In the genomic region with DNA sequence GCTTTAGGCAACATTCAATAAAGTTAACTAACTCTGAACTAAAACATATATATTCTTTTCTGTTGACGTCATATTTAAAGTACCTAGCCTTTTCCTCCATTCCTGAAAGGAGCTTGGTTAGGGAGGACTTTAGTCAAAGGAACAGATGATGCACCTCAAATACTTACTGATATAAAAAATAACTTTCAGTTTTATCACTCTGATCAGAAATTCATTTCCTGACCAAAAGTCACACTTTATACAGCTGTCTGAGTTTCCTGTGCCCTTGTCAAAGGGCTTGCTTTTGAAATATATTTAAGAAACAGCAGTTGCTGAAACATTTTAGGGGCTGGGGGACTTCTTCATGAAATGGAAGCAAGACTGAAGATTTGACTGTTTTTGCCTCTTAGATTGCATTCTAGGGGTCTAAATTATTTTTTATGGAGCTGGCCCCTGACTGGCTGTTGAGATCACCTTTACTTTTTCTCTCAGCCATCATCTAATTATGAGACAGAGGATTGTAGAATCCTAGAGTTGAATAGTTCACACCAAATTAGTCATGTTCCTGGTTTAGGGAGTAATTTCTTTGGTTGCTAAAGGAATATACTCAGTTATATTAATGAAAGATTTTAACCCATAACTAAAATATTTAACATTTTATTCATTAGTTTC, we compare ENCODE assay signal across 20 cellular contexts. TPM values are rescaled to one million over a fixed set of nuclear protein-coding genes. Genes with fewer than 3 reads are reported as not detected.
DNase-seq lines count a peak whose midpoint lies in the region; ATAC-seq and TF ChIP-seq lines count a peak whose summit lies in the region.
"Had no signal": no experiment of that assay in that cellular context is flagged by ENCODE, and none has a peak within 500 bp of the region (broad histone marks: within the 10 kb centered on the region; RNA-seq: fewer than 3 reads in every experiment).

No MANE protein-coding gene starts in this region.

- peak; percentile 76 for ATAC-seq in activated CD8-positive, alpha-beta T cell treated with anti-CD3 and anti-CD28 coated beads for 36 hours
- ATAC-seq: left lobe of liver had no signal

- H3K4me1 Mint-ChIP-seq in activated naive CD4-positive, alpha-beta T cell treated with anti-CD3 and anti-CD28 coated beads, Interleukin-2, amount 50 U/mL, for 24 hours = peaks cover 54% of the 10 kb centered on the region
- H3K4me1 Mint-ChIP-seq in activated CD8-positive, alpha-beta T cell treated with anti-CD3 and anti-CD28 coated beads for 36 hours (ENCODE audit: low read depth) = peaks cover 36% of the 10 kb centered on the region
- H3K4me1 Mint-ChIP-seq in immature natural killer cell (peaks cover 63 to 85% of the 10 kb centered on the region in 2 donors), glutamatergic neuron (ENCODE audit: low read depth, unreplicated experiment) (no peaks in the 10 kb centered on the region)
- H3K4me1 Mint-ChIP-seq: neural progenitor cell had no signal

- DNase-seq in activated naive CD4-positive, alpha-beta T cell treated with Interleukin-2 at 50 U/mL for 16 hours = no peak
- DNase-seq in activated CD8-positive, alpha-beta T cell treated with anti-CD3 and anti-CD28 coated beads for 36 hours = no peak
- peak; percentile 49 to 59 (median 51) for DNase-seq in immature natural killer cell
- DNase-seq in SW 1271 (lab: John Stamatoyannopoulos, UW) = no peak
- no peak for DNase-seq in glutamatergic neuron
- no peak for DNase-seq in SHP77 treated with DMSO at 0.1 percent for 48 hours (lab: John Stamatoyannopoulos, UW)
- DNase-seq in cortex of kidney (lab: John Stamatoyannopoulos, UW) = no peak
- DNase-seq: activated CD4-positive, CD25-positive, alpha-beta regulatory T cell treated with anti-CD3 and anti-CD28 coated beads, Interleukin-2, amount 50 U/mL, for 72 hours; Caco-2; caudate nucleus; effector CD8-positive, alpha-beta T cell; EL; IMR-90; NCI-H1694; NCI-H82; SJCRH30 had no signal

- peak overlapping the region; percentile 19 for H3K4me3 Mint-ChIP-seq in activated naive CD4-positive, alpha-beta T cell treated with anti-CD3 and anti-CD28 coated beads, Interleukin-2, amount 50 U/mL, for 24 hours
- peak overlapping the region; percentile 19 for H3K4me3 Mint-ChIP-seq in activated CD8-positive, alpha-beta T cell treated with anti-CD3 and anti-CD28 coated beads for 36 hours
- H3K4me3 Mint-ChIP-seq in immature natural killer cell = peak overlapping the region; percentile 77 to 94 (median 83)
- H3K4me3 Mint-ChIP-seq in glutamatergic neuron (ENCODE audit: unreplicated experiment) = no peak overlapping the region
- H3K4me3 Mint-ChIP-seq: mesothelial cell of epicardium, neural progenitor cell had no signal

- intact Hi-C loops in activated CD8-positive, alpha-beta T cell treated with anti-CD3 and anti-CD28 coated beads for 36 hours (cut with micrococcal nuclease) = no loop called here

- TF ChIP-seq CTCF in activated CD8-positive, alpha-beta T cell treated with anti-CD3 and anti-CD28 coated beads for 36 hours (IDR thresholded peaks at IDR 0.05) = no peak
- no peak for TF ChIP-seq CTCF in glutamatergic neuron (IDR thresholded peaks at IDR 0.05; ENCODE audit: partially characterized antibody, unreplicated experiment)

- H3K9me3 Mint-ChIP-seq in activated naive CD4-positive, alpha-beta T cell treated with anti-CD3 and anti-CD28 coated beads, Interleukin-2, amount 50 U/mL, for 24 hours = no peaks in the 10 kb centered on the region
- peaks cover 2% of the 10 kb centered on the region for H3K9me3 Mint-ChIP-seq in activated CD8-positive, alpha-beta T cell treated with anti-CD3 and anti-CD28 coated beads for 36 hours
- H3K9me3 Mint-ChIP-seq in immature natural killer cell = no peaks in the 10 kb centered on the region
- H3K9me3 Mint-ChIP-seq in glutamatergic neuron (ENCODE audit: unreplicated experiment) = peaks cover 3% of the 10 kb centered on the region
- H3K9me3 Mint-ChIP-seq: neural progenitor cell had no signal

- POLR2A ChIA-PET in activated CD8-positive, alpha-beta T cell treated with anti-CD3 and anti-CD28 coated beads for 36 hours (lab: Charles Lee) = interaction anchor here (0.8 to 1.1 kb wide), 4 partner anchors 11 to 119 kb away, joined by 3 to 4 read pairs (median 3); no protein-coding TSS in a partner anchor

- CTCF ChIA-PET in activated CD8-positive, alpha-beta T cell treated with anti-CD3 and anti-CD28 coated beads for 36 hours (lab: Charles Lee) = interaction anchor here (1.2 to 1.4 kb wide), 2 partner anchors 20 to 24 kb away, joined by 3 read pairs; no protein-coding TSS in a partner anchor

- peak overlapping the region; percentile 41 for H3K27ac Mint-ChIP-seq in activated naive CD4-positive, alpha-beta T cell treated with anti-CD3 and anti-CD28 coated beads, Interleukin-2, amount 50 U/mL, for 24 hours
- peak overlapping the region; percentile 64 for H3K27ac Mint-ChIP-seq in activated CD8-positive, alpha-beta T cell treated with anti-CD3 and anti-CD28 coated beads for 36 hours
- peak overlapping the region; percentile 87 to 94 (median 94) for H3K27ac Mint-ChIP-seq in immature natural killer cell
- no peak overlapping the region for H3K27ac Mint-ChIP-seq in glutamatergic neuron (ENCODE audit: unreplicated experiment)
- H3K27ac Mint-ChIP-seq: neural progenitor cell had no signal

- no peaks in the 10 kb centered on the region for H3K27me3 Mint-ChIP-seq in activated naive CD4-positive, alpha-beta T cell treated with anti-CD3 and anti-CD28 coated beads, Interleukin-2, amount 50 U/mL, for 24 hours
- no peaks in the 10 kb centered on the region for H3K27me3 Mint-ChIP-seq in activated CD8-positive, alpha-beta T cell treated with anti-CD3 and anti-CD28 coated beads for 36 hours
- H3K27me3 Mint-ChIP-seq in immature natural killer cell (ENCODE audit: low read depth in 3 of 3) (no peaks in the 10 kb centered on the region), glutamatergic neuron (ENCODE audit: unreplicated experiment) (no peaks in the 10 kb centered on the region)

- peaks cover 11% of the 10 kb centered on the region for H3K36me3 Mint-ChIP-seq in activated naive CD4-positive, alpha-beta T cell treated with anti-CD3 and anti-CD28 coated beads, Interleukin-2, amount 50 U/mL, for 24 hours
- H3K36me3 Mint-ChIP-seq in activated CD8-positive, alpha-beta T cell treated with anti-CD3 and anti-CD28 coated beads for 36 hours (ENCODE audit: low read depth) = peaks cover 10% of the 10 kb centered on the region
- peaks cover 7 to 28% (median 14%) of the 10 kb centered on the region in 3 donors for H3K36me3 Mint-ChIP-seq in immature natural killer cell
- H3K36me3 Mint-ChIP-seq in glutamatergic neuron (ENCODE audit: unreplicated experiment) = no peaks in the 10 kb centered on the region

RNA-seq across cellular contexts. Expression of a gene that starts 46.6 kb away (rescaled TPM):
- 10 to 100 TPM; 11.3 to 13.0 TPM for total RNA-seq in activated CD8-positive, alpha-beta T cell treated with anti-CD3 and anti-CD28 coated beads for 36 hours
- polyA plus RNA-seq in immature natural killer cell = 10 to 100 TPM; 13.8 to 33.2 (median 18.0) TPM
- total RNA-seq in glutamatergic neuron (ENCODE audit: unreplicated experiment) = 30.7 TPM

Comparison
In these comparisons a context has a peak if more than half of its experiments do, and no peak if none do; other contexts are left out.
1. DNase-seq: peak in immature natural killer cell (3 of 3); none in activated naive CD4-positive, alpha-beta T cell treated with Interleukin-2 at 50 U/mL for 16 hours (single experiment), activated CD8-positive, alpha-beta T cell treated with anti-CD3 and anti-CD28 coated beads for 36 hours (single experiment), SW 1271 (0 of 2), glutamatergic neuron (single experiment), SHP77 treated with DMSO at 0.1 percent for 48 hours (single experiment) and cortex of kidney (single experiment).